In the genomic region with DNA sequence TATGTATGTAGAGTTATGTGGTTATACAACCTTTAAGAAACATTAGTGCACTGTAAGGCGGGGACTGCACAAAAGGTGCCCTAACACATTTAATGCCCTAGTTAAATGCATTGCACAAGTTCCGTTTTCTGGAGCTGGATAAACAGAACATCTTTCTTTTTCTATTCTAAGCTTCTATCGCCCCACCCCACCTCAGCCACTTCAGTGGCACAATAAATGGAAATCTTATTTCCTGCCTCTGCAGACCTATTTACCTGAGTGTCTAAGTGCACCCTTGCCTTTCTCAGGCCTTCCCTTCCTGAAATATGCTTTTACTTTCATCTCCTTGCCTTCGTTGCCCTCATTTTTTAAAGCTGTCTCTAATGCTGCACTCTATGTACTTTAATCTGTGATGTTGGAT, we compare ENCODE assay signal across 9 cellular contexts.
DNase-seq lines count a peak whose midpoint lies in the region; ATAC-seq and TF ChIP-seq lines count a peak whose summit lies in the region.
"Had no signal": no experiment of that assay in that cellular context is flagged by ENCODE, and none has a peak within 500 bp of the region (broad histone marks: within the 10 kb centered on the region; RNA-seq: fewer than 3 reads in every experiment).

No MANE protein-coding gene starts in this region.

- no peaks in the 10 kb centered on the region for H4K20me1 ChIP-seq in Karpas-422 (ENCODE audit: insufficient read depth, low read depth, low read length)

- H3K27ac ChIP-seq in ascending aorta (peak overlapping the region; percentile 77 to 86), prostate gland (peak overlapping the region; percentile 50 to 62), mesendoderm (ENCODE audit: low read depth, low read length) (no peak overlapping the region), Karpas-422 (ENCODE audit: low read length) (no peak overlapping the region)

- H4K5ac ChIP-seq in mesendoderm (ENCODE audit: low read length), result no peak overlapping the region

- no peak overlapping the region for H3K4ac ChIP-seq in mesendoderm (ENCODE audit: low read depth, low read length)

- no peak for TF ChIP-seq POLR2A in prostate gland (IDR thresholded peaks at IDR 0.05)

- no peaks in the 10 kb centered on the region for H3K79me2 ChIP-seq in mesendoderm (ENCODE audit: control insufficient read depth, insufficient read depth, low read length)
- no peaks in the 10 kb centered on the region for H3K79me2 ChIP-seq in Karpas-422 (ENCODE audit: low read length)

- H2AK5ac ChIP-seq in mesendoderm (ENCODE audit: low read length), result no peak overlapping the region

- no peak for DNase-seq in ascending aorta (ENCODE audit: low spot score in 2 of 2)
- DNase-seq in prostate gland (ENCODE audit: low spot score), result peak; percentile 59
- DNase-seq in superior temporal gyrus (ENCODE audit: extremely low spot score), result no peak
- DNase-seq in mesendoderm, result no peak
- DNase-seq in Karpas-422, result no peak
- DNase-seq: stimulated activated CD4-positive, alpha-beta T cell treated with anti-CD3 and anti-CD28 coated beads, Interleukin-2, amount 100 ng/mL, for 48 hours had no signal

- H3K4me3 ChIP-seq in ascending aorta (peak overlapping the region; percentile 8), prostate gland (no peak overlapping the region), mesendoderm (ENCODE audit: low read length) (no peak overlapping the region), Karpas-422 (ENCODE audit: low read length) (no peak overlapping the region)

- H3K4me1 ChIP-seq in ascending aorta (peaks cover 23 to 73% of the 10 kb centered on the region in 2 donors), prostate gland (replicated peaks) (peaks cover 45% of the 10 kb centered on the region), mesendoderm (ENCODE audit: control insufficient read depth, low read depth, low read length) (peaks cover 3% of the 10 kb centered on the region), Karpas-422 (ENCODE audit: low read length) (no peaks in the 10 kb centered on the region)

- intact Hi-C loops in ascending aorta (cut with DNase I), result loop anchor here (2.0 to 5.0 kb wide), 2 partner anchors 45 to 123 kb away; a partner anchor contains a TSS
- intact Hi-C loops in prostate gland (cut with DNase I), result loop anchor here (5.0 kb wide), 1 partner anchor 125 kb away; a partner anchor contains a TSS

- no peaks in the 10 kb centered on the region for H3K79me1 ChIP-seq in mesendoderm (ENCODE audit: low read length)

- no peak overlapping the region for H2AFZ ChIP-seq in Karpas-422 (ENCODE audit: low read length)

- H4K8ac ChIP-seq in mesendoderm (ENCODE audit: low read depth, low read length), result no peak overlapping the region

- H3K9me2 ChIP-seq in Karpas-422 (replicated peaks; ENCODE audit: insufficient read depth, low read length), result no peaks in the 10 kb centered on the region

- H3K4me2 ChIP-seq in mesendoderm (ENCODE audit: low read length) (no peak overlapping the region), Karpas-422 (ENCODE audit: low read depth, low read length, poor library complexity, severe bottlenecking) (no peak overlapping the region)

- H3K56ac ChIP-seq in mesendoderm (ENCODE audit: low read length), result no peak overlapping the region

- ATAC-seq in GM18867 (IDR thresholded peaks at IDR 0.05; ENCODE audit: unreplicated experiment) (peak; percentile 74), HG03280 (IDR thresholded peaks at IDR 0.05; ENCODE audit: unreplicated experiment) (peak; percentile 39), HG02571 (IDR thresholded peaks at IDR 0.05; ENCODE audit: unreplicated experiment) (no peak)

- no peak overlapping the region for H2BK120ac ChIP-seq in mesendoderm (ENCODE audit: low read depth, low read length)

- H3K27me3 ChIP-seq in ascending aorta (no peaks in the 10 kb centered on the region), prostate gland (replicated peaks; ENCODE audit: insufficient read depth) (no peaks in the 10 kb centered on the region), mesendoderm (ENCODE audit: insufficient read depth, low read length, poor library complexity) (no peaks in the 10 kb centered on the region), Karpas-422 (ENCODE audit: low read length) (no peaks in the 10 kb centered on the region)

- H3K23ac ChIP-seq in mesendoderm (ENCODE audit: low read length), result no peak overlapping the region

- peaks cover 0 to 8% of the 10 kb centered on the region in 2 donors for H3K9me3 ChIP-seq in ascending aorta
- H3K9me3 ChIP-seq in prostate gland, result no peaks in the 10 kb centered on the region
- no peaks in the 10 kb centered on the region for H3K9me3 ChIP-seq in Karpas-422 (ENCODE audit: low read length)

- H2BK5ac ChIP-seq in mesendoderm (ENCODE audit: low read length), result no peak overlapping the region

- TF ChIP-seq CTCF in ascending aorta (IDR thresholded peaks at IDR 0.05) (no peak), prostate gland (IDR thresholded peaks at IDR 0.05) (no peak)

- 24% methylated on average over 4 of the region's 4 CpGs for WGBS in prostate gland
- WGBS in mesendoderm (ENCODE audit: extremely low coverage, insufficient coverage, low lambda C conversion rate), result no CpG with 5 or more reads among the region's 4 CpGs

- H3K18ac ChIP-seq in mesendoderm (ENCODE audit: low read length), result no peak overlapping the region

- no peak overlapping the region for H2BK15ac ChIP-seq in mesendoderm (replicated peaks; ENCODE audit: low read depth)

- H3K9ac ChIP-seq in mesendoderm (ENCODE audit: low read length), result no peak overlapping the region
- H3K9ac ChIP-seq in Karpas-422 (ENCODE audit: low read length), result no peak overlapping the region

- H3K36me3 ChIP-seq in ascending aorta (no peaks in the 10 kb centered on the region), prostate gland (no peaks in the 10 kb centered on the region), mesendoderm (ENCODE audit: control insufficient read depth, insufficient read depth, low read length) (no peaks in the 10 kb centered on the region), Karpas-422 (ENCODE audit: insufficient read depth, low read length) (no peaks in the 10 kb centered on the region)

Comparison
In these comparisons a context has a peak if more than half of its experiments do, and no peak if none do; other contexts are left out.
1. H3K27ac ChIP-seq: peak in ascending aorta (2 of 2) and prostate gland (2 of 2); none in mesendoderm (single experiment) and Karpas-422 (single experiment).
2. H3K4me3 ChIP-seq: peak in ascending aorta (2 of 2); none in prostate gland (0 of 2), mesendoderm (single experiment) and Karpas-422 (single experiment).